1 cellular context compared by ENCODE assay signal in the genomic region with DNA sequence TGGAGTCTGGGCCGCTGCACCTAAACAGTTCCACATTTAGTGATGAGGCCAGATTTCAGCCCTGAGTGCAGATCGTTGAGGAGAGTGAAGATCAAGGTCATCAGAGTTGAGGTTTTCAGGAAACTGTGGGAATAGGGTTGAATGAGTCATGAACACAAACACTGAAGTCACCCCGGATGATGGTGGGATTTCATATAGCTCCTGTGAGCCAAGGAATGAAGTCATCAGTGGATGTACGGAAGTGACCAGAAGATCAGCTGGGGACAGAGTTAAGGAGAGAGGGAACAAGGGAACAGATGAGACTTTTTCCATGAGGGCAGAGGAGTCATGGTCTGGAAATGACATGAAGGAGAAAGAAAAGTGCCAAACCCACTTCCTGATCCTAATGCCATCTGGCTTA.
TF ChIP-seq lines count a peak whose summit lies in the region.

No MANE protein-coding gene starts in this region.

TF ChIP-seq in SK-N-SH treated with all-trans-retinoic acid at 6 μM for 48 hours, 23 proteins besides CTCF, POLR2A, EP300 and RAD21 (continued from another document):
- TF ChIP-seq, protein P1, sequence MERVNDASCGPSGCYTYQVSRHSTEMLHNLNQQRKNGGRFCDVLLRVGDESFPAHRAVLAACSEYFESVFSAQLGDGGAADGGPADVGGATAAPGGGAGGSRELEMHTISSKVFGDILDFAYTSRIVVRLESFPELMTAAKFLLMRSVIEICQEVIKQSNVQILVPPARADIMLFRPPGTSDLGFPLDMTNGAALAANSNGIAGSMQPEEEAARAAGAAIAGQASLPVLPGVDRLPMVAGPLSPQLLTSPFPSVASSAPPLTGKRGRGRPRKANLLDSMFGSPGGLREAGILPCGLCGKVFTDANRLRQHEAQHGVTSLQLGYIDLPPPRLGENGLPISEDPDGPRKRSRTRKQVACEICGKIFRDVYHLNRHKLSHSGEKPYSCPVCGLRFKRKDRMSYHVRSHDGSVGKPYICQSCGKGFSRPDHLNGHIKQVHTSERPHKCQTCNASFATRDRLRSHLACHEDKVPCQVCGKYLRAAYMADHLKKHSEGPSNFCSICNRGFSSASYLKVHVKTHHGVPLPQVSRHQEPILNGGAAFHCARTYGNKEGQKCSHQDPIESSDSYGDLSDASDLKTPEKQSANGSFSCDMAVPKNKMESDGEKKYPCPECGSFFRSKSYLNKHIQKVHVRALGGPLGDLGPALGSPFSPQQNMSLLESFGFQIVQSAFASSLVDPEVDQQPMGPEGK (CRISPR knock-in tag; IDR thresholded peaks at IDR 0.05; ENCODE audit: borderline replicate concordance) = no peak
- TF ChIP-seq SNAI2 (CRISPR knock-in tag; IDR thresholded peaks at IDR 0.05) = no peak
